24 cellular contexts compared by ENCODE assay signal in genomic region chr2:237194906-237195305, GRCh38.
A peak's percentile ranks its signal among the peaks of the same experiment; 100 is the strongest.
DNase-seq lines count a peak whose midpoint lies in the region; ATAC-seq and TF ChIP-seq lines count a peak whose summit lies in the region.
"Had no signal": no experiment of that assay in that cellular context is flagged by ENCODE, and none has a peak within 500 bp of the region (broad histone marks: within the 10 kb centered on the region; RNA-seq: fewer than 3 reads in every experiment).

No MANE protein-coding gene starts in this region.

- peak overlapping the region; percentile 98 for H2BK5ac ChIP-seq in IMR-90 (ENCODE audit: low read depth, low read length, poor library complexity, severe bottlenecking)

- BruUV-seq in IMR-90 (replicated peaks; lab: Mats Ljungman, UMichigan): no TSS peak

- H3K4me3 Mint-ChIP-seq in nephron progenitor cell: no peak overlapping the region
- H3K4me3 Mint-ChIP-seq in stimulated activated effector memory CD8-positive, alpha-beta T cell treated with anti-CD3 and anti-CD28 coated beads, Interleukin-12 subunit alpha, Interleukin-12 subunit beta, amount 100 ng/mL, for 72 hours: no peak overlapping the region
- H3K4me3 Mint-ChIP-seq: CD4-positive, alpha-beta T cell; GM23338; HFFc6; IgD-negative memory B cell had no signal

- no peak for TF ChIP-seq RAD21 in IMR-90 (IDR thresholded peaks at IDR 0.05; ENCODE audit: low read length)

- intact Hi-C loops in IMR-90 (cut with micrococcal nuclease) (no loop called here), esophagus muscularis mucosa (cut with DNase I) (no loop called here)

- H3K4me1 ChIP-seq in IMR-90 (ENCODE audit: control insufficient read depth, insufficient read depth, low read length) (peaks cover 39% of the 10 kb centered on the region), esophagus muscularis mucosa (peaks cover 16 to 59% (median 44%) of the 10 kb centered on the region in 4 donors), Peyer's patch (no peaks in the 10 kb centered on the region)
- H3K4me1 ChIP-seq: HAP-1 had no signal

- peaks cover 29% of the 10 kb centered on the region for H3K4me1 Mint-ChIP-seq in nephron progenitor cell
- H3K4me1 Mint-ChIP-seq in stimulated activated effector memory CD8-positive, alpha-beta T cell treated with anti-CD3 and anti-CD28 coated beads, Interleukin-12 subunit alpha, Interleukin-12 subunit beta, amount 100 ng/mL, for 72 hours: no peaks in the 10 kb centered on the region
- H3K4me1 Mint-ChIP-seq: IgD-negative memory B cell had no signal

- TF ChIP-seq CTCF in IMR-90 (conservative IDR thresholded peaks at IDR 0.05; ENCODE audit: low read depth, low read length) (no peak), esophagus muscularis mucosa (IDR thresholded peaks at IDR 0.05) (no peak), nephron progenitor cell (IDR thresholded peaks at IDR 0.05) (no peak), Peyer's patch (IDR thresholded peaks at IDR 0.05) (no peak)

- TF ChIP-seq EP300 in esophagus muscularis mucosa (IDR thresholded peaks at IDR 0.05): no peak

- H2AFZ ChIP-seq in IMR-90 (replicated peaks; ENCODE audit: low read length, poor library complexity): no peak overlapping the region
- H2AFZ ChIP-seq: GM23338 had no signal

- no CpG with 5 or more reads among the region's 6 CpGs for WGBS in IMR-90 (ENCODE audit: extremely low coverage in 2 of 2, insufficient read length in 1 of 2), 2 experiments
- WGBS in esophagus muscularis mucosa: 88% methylated on average over 6 of the region's 6 CpGs

- peak overlapping the region; percentile 97 for H3K14ac ChIP-seq in IMR-90 (replicated peaks; ENCODE audit: low read depth, low read length)

- H3K9me3 ChIP-seq in IMR-90 (ENCODE audit: control insufficient read depth, insufficient read depth, low read length): no peaks in the 10 kb centered on the region
- H3K9me3 ChIP-seq in esophagus muscularis mucosa: no peaks in the 10 kb centered on the region
- no peaks in the 10 kb centered on the region for H3K9me3 ChIP-seq in Peyer's patch
- H3K9me3 ChIP-seq: HAP-1, SJSA1 had no signal

- POLR2A ChIA-PET in IMR-90 (lab: Charles Lee; ENCODE audit: unreplicated experiment): no interaction called here

- peak overlapping the region; percentile 30 for H2AK9ac ChIP-seq in IMR-90 (replicated peaks; ENCODE audit: low read depth, low read length, poor library complexity)

- H3K27ac ChIP-seq in IMR-90 (ENCODE audit: insufficient read depth, low read length) (peak overlapping the region; percentile 98), esophagus muscularis mucosa (replicated peaks in 1 of 4) (no peak overlapping the region), Peyer's patch (no peak overlapping the region)
- H3K27ac ChIP-seq: BLaER1 treated with 17β-estradiol and CSF1 and Interleukin-3, amounts not matched to agents 10 nM and 100 nM; KMS-11; SJSA1 had no signal

- peaks cover 3 to 19% of the 10 kb centered on the region in 2 experiments; a peak in 2 of 4 replicates for H3K79me1 ChIP-seq in IMR-90 (ENCODE audit: low read depth in 1 of 2, low read length in 2 of 2)

- peak overlapping the region; percentile 29; the same call in 1 of the 2 replicates for H3K9ac ChIP-seq in IMR-90 (ENCODE audit: low read depth, low read length)
- H3K9ac ChIP-seq: BLaER1 treated with 17β-estradiol and CSF1 and Interleukin-3, amounts not matched to agents 10 nM and 100 nM; KMS-11 had no signal

- peak overlapping the region; percentile 95 for H2AK5ac ChIP-seq in IMR-90 (ENCODE audit: low read depth, low read length)

- 0 out of 2 replicates have a peak overlapping the region, but pooled peaks have one; percentile 9 for H3K56ac ChIP-seq in IMR-90 (ENCODE audit: extremely low read depth, insufficient read depth, low read length)

- H3K18ac ChIP-seq in IMR-90 (ENCODE audit: low read depth, low read length): peak overlapping the region; percentile 85

- no peaks in the 10 kb centered on the region for H3K27me3 Mint-ChIP-seq in nephron progenitor cell (ENCODE audit: low read depth, poor library complexity)

- peak overlapping the region; percentile 93 for H2BK120ac ChIP-seq in IMR-90 (ENCODE audit: low read depth, low read length)

- peak overlapping the region; percentile 62 for H3K27ac Mint-ChIP-seq in nephron progenitor cell
- H3K27ac Mint-ChIP-seq in stimulated activated effector memory CD8-positive, alpha-beta T cell treated with anti-CD3 and anti-CD28 coated beads, Interleukin-12 subunit alpha, Interleukin-12 subunit beta, amount 100 ng/mL, for 72 hours: no peak overlapping the region
- H3K27ac Mint-ChIP-seq: CD4-positive, alpha-beta T cell; GM23338; HFFc6; IgD-negative memory B cell had no signal

- H4K20me1 ChIP-seq in IMR-90 (ENCODE audit: insufficient read depth, low read length): no peaks in the 10 kb centered on the region
- H4K20me1 ChIP-seq: BLaER1 treated with 17β-estradiol and CSF1 and Interleukin-3, amounts not matched to agents 10 nM and 100 nM had no signal

- CTCF ChIA-PET in IMR-90 (lab: Yijun Ruan, JAX): interaction anchor here (1.7 kb wide), 1 partner anchor 9 kb away, joined by 5 read pairs; no protein-coding TSS in a partner anchor

- H2BK15ac ChIP-seq in IMR-90 (ENCODE audit: low read depth, low read length): peak overlapping the region; percentile 96; the same call in 2 of the 3 replicates

- 0 out of 2 replicates have a peak overlapping the region, but pooled peaks have one; percentile 99 for H3K23ac ChIP-seq in IMR-90 (ENCODE audit: low read depth, low read length)

- H3K4me2 ChIP-seq in IMR-90 (ENCODE audit: low read depth, low read length): no peak overlapping the region
- H3K4me2 ChIP-seq: BLaER1 treated with 17β-estradiol and CSF1 and Interleukin-3, amounts not matched to agents 10 nM and 100 nM; GM23338; KMS-11 had no signal

- peak overlapping the region; percentile 93 to 96; a peak in 3 of 4 replicates for H4K8ac ChIP-seq in IMR-90 (ENCODE audit: low read depth in 2 of 2, low read length in 2 of 2)

- no peaks in the 10 kb centered on the region for H3K36me3 Mint-ChIP-seq in nephron progenitor cell (ENCODE audit: low read depth)
- H3K36me3 Mint-ChIP-seq in stimulated activated effector memory CD8-positive, alpha-beta T cell treated with anti-CD3 and anti-CD28 coated beads, Interleukin-12 subunit alpha, Interleukin-12 subunit beta, amount 100 ng/mL, for 72 hours: no peaks in the 10 kb centered on the region

- DNase-seq in IMR-90 (no peak), esophagus muscularis mucosa (ENCODE audit: extremely low spot score) (peak; percentile 87), nephron progenitor cell (no peak), SIG-M5 treated with dmso at 0.1 percent for 504 hours (lab: John Stamatoyannopoulos, UW; ENCODE audit: unreplicated experiment) (no peak), Peyer's patch (no peak)
- no peak for DNase-seq in stimulated activated effector memory CD8-positive, alpha-beta T cell treated with anti-CD3 and anti-CD28 coated beads, Interleukin-12 subunit alpha, Interleukin-12 subunit beta, amount 100 ng/mL, for 72 hours (ENCODE audit: low spot score in 2 of 2)
- DNase-seq: AML-193; CD4-positive, alpha-beta T cell; DMS53; HFFc6; NCI-H1048; NCI-H1417; NCI-H187 treated with DMSO at 0.1 percent for 48 hours; NCI-H2107; NCI-H524; NCI-H774 had no signal

- no peak overlapping the region for H3K4me3 ChIP-seq in IMR-90 (ENCODE audit: insufficient read depth, low read depth, low read length)
- H3K4me3 ChIP-seq in esophagus muscularis mucosa: no peak overlapping the region
- no peak overlapping the region for H3K4me3 ChIP-seq in Peyer's patch
- H3K4me3 ChIP-seq: BLaER1 treated with 17β-estradiol and CSF1 and Interleukin-3, amounts not matched to agents 10 nM and 100 nM; GM23338; HAP-1; SJSA1 had no signal

- H3K9me1 ChIP-seq in IMR-90 (ENCODE audit: insufficient read depth, low read length): peaks cover 23% of the 10 kb centered on the region

- H2BK20ac ChIP-seq in IMR-90 (ENCODE audit: low read depth, low read length): peak overlapping the region; percentile 98

- no peaks in the 10 kb centered on the region for H3K27me3 ChIP-seq in IMR-90 (ENCODE audit: control insufficient read depth, insufficient read depth, low read length)
- no peaks in the 10 kb centered on the region for H3K27me3 ChIP-seq in esophagus muscularis mucosa
- no peaks in the 10 kb centered on the region for H3K27me3 ChIP-seq in Peyer's patch
- H3K27me3 ChIP-seq: BLaER1 treated with 17β-estradiol and CSF1 and Interleukin-3, amounts not matched to agents 10 nM and 100 nM; SJSA1 had no signal

- ATAC-seq in IMR-90 (ENCODE audit: low read depth) (no peak), GM18873 (IDR thresholded peaks at IDR 0.05; ENCODE audit: low FRiP score, unreplicated experiment) (no peak)
- ATAC-seq in stimulated activated effector memory CD8-positive, alpha-beta T cell treated with anti-CD3 and anti-CD28 coated beads, Interleukin-12 subunit alpha, Interleukin-12 subunit beta, amount 100 ng/mL, for 72 hours: peak; percentile 9
- ATAC-seq: GM23338, Right ventricle myocardium inferior had no signal

- H4K91ac ChIP-seq in IMR-90 (ENCODE audit: insufficient read depth, low read depth, low read length): peak overlapping the region; percentile 99

- TF ChIP-seq POLR2A in IMR-90 (IDR thresholded peaks at IDR 0.05; ENCODE audit: low read depth, low read length): no peak
- no peak for TF ChIP-seq POLR2A in esophagus muscularis mucosa (IDR thresholded peaks at IDR 0.05; ENCODE audit: low read depth)
- TF ChIP-seq POLR2A in Peyer's patch (IDR thresholded peaks at IDR 0.05): no peak

- in situ Hi-C loops in IMR-90 (cut with MboI; ENCODE audit: low sequenced_read_pairs): no loop called here

- peak overlapping the region; percentile 60 for H4K5ac ChIP-seq in IMR-90 (ENCODE audit: low read depth, low read length)

- dilution Hi-C loops in IMR-90 (cut with HindIII; ENCODE audit: low sequenced_read_pairs, unreplicated experiment): no loop called here

- no peaks in the 10 kb centered on the region for H3K36me3 ChIP-seq in IMR-90 (ENCODE audit: control insufficient read depth, insufficient read depth, low read length)
- H3K36me3 ChIP-seq in esophagus muscularis mucosa: no peaks in the 10 kb centered on the region
- H3K36me3 ChIP-seq in Peyer's patch: no peaks in the 10 kb centered on the region
- H3K36me3 ChIP-seq: BLaER1 treated with 17β-estradiol and CSF1 and Interleukin-3, amounts not matched to agents 10 nM and 100 nM; HAP-1; SJSA1 had no signal

- H3K9me3 Mint-ChIP-seq in nephron progenitor cell: peaks cover under 1% of the 10 kb centered on the region
- H3K9me3 Mint-ChIP-seq in stimulated activated effector memory CD8-positive, alpha-beta T cell treated with anti-CD3 and anti-CD28 coated beads, Interleukin-12 subunit alpha, Interleukin-12 subunit beta, amount 100 ng/mL, for 72 hours: no peaks in the 10 kb centered on the region
- H3K9me3 Mint-ChIP-seq: CD4-positive, alpha-beta T cell; HFFc6 had no signal

- peak overlapping the region; percentile 100 for H3K4ac ChIP-seq in IMR-90 (ENCODE audit: low read depth, low read length)

TF ChIP-seq in IMR-90, 13 proteins besides CTCF, POLR2A, EP300 and RAD21 (continues in another document):
- TF ChIP-seq BHLHE40 (IDR thresholded peaks at IDR 0.05; ENCODE audit: low read depth, low read length) (no peak), CHD1 (IDR thresholded peaks at IDR 0.05; ENCODE audit: low read depth, low read length) (no peak), MXI1 (IDR thresholded peaks at IDR 0.05; ENCODE audit: borderline replicate concordance, low read depth, low read length) (no peak), MAZ (IDR thresholded peaks at IDR 0.05; ENCODE audit: borderline replicate concordance, low read depth, low read length) (no peak)
